14 cellular contexts compared by ENCODE assay signal in the genomic region with DNA sequence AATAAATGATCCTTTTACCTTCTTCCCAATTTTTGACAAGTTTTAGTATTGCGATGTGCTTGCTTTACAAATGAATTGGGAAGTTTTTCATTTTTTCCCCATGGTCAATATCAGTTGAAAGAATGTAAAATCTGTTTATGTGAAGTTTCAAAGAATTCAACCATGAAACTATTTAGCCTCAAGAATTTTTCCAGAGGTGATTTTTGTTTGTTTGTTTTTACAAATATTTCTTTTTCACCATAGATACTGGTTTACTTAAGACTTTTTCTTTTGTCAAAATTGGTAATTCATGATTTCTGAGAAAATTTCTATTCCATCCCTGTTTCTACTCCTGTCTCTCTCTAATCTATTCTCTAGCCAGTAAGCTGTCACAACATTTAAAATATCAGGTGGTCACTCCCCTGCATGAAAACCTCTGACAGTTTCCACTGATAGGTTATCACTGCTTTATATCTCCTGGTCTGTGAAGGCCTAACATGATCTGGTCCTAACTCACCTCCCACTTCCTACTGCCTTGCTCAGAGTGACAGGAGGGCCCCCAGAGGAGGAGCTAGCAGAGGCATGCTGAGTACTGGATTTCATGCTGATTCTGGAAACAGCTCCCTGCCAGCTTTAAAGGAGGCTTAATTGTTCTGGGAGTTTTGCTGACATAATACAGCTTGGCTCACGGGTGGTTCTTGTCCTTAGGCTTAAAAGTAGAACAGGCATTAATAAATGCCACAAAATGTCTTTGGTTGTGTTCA. TPM values are rescaled to one million over a fixed set of nuclear protein-coding genes. Genes with fewer than 3 reads are reported as not detected.
DNase-seq lines count a peak whose midpoint lies in the region; ATAC-seq, FAIRE-seq and TF ChIP-seq lines count a peak whose summit lies in the region.
"Had no signal": no experiment of that assay in that cellular context is flagged by ENCODE, and none has a peak within 500 bp of the region (broad histone marks: within the 10 kb centered on the region; RNA-seq: fewer than 3 reads in every experiment).

No MANE protein-coding gene starts in this region.

- H3K9me3 ChIP-seq in HepG2 (ENCODE audit: low read length): no peaks in the 10 kb centered on the region
- H3K9me3 ChIP-seq: adrenal gland had no signal

- H3K36me3 Mint-ChIP-seq in nephron progenitor cell (ENCODE audit: low read depth): no peaks in the 10 kb centered on the region
- H3K36me3 Mint-ChIP-seq: CD4-positive, CD25-positive, alpha-beta regulatory T cell had no signal

- no peak for TF ChIP-seq RAD21 in HepG2 (CRISPR knock-in tag; IDR thresholded peaks at IDR 0.05)

- H3K4me3 Mint-ChIP-seq in nephron progenitor cell: no peak overlapping the region
- H3K4me3 Mint-ChIP-seq: CD4-positive, CD25-positive, alpha-beta regulatory T cell had no signal

- H3K9me3 Mint-ChIP-seq in nephron progenitor cell: peaks cover 21% of the 10 kb centered on the region

- ATAC-seq in HepG2: peak; percentile 60
- ATAC-seq in HG03354 (IDR thresholded peaks at IDR 0.05; ENCODE audit: poor library complexity, severe bottlenecking, unreplicated experiment): no peak
- no peak for ATAC-seq in HG03439 (IDR thresholded peaks at IDR 0.05; ENCODE audit: unreplicated experiment)

- no peaks in the 10 kb centered on the region for H3K79me2 ChIP-seq in HepG2 (ENCODE audit: insufficient read depth, low read length)

- FAIRE-seq in bronchial epithelial cell (lab: Jason Lieb, UNC) (no peak), HepG2 (lab: Jason Lieb, UNC) (no peak)

- no peak overlapping the region for H3K4me2 ChIP-seq in HepG2 (ENCODE audit: low read depth, low read length)

- no peak overlapping the region for H3K27ac ChIP-seq in HepG2 (ENCODE audit: extremely low read length, insufficient read depth, low read length)
- H3K27ac ChIP-seq: adrenal gland had no signal

- DNase-seq in EH (ENCODE audit: low read depth) (peak; percentile 37), NB4 (ENCODE audit: low read depth) (peak; percentile 20), bronchial epithelial cell (ENCODE audit: low read depth) (peak; percentile 48), HepG2 (ENCODE audit: low spot score) (no peak), activated gamma-delta T cell (lab: John Stamatoyannopoulos, UW) (no peak), nephron progenitor cell (no peak)
- DNase-seq: adrenal gland; CD4-positive, CD25-positive, alpha-beta regulatory T cell; T-helper 2 cell had no signal

- POLR2A ChIA-PET in HepG2 (lab: Yijun Ruan, JAX): no interaction called here

- H3K27me3 ChIP-seq in bronchial epithelial cell (ENCODE audit: control insufficient read depth, insufficient read depth, low read length): no peaks in the 10 kb centered on the region
- peaks cover 0 to 28% of the 10 kb centered on the region in 2 experiments; a peak in 3 of 5 replicates for H3K27me3 ChIP-seq in HepG2 (ENCODE audit: control insufficient read depth in 1 of 2, insufficient read depth in 2 of 2, low read length in 2 of 2)
- H3K27me3 ChIP-seq: adrenal gland had no signal

- in situ Hi-C loops in HepG2 (cut with HindIII; ENCODE audit: extremely low pct_ligation_motif_present, low pct_unique_long_range_greater_than_20kb): no loop called here

- no peak overlapping the region for H3K27ac Mint-ChIP-seq in nephron progenitor cell

- H3K27me3 Mint-ChIP-seq in nephron progenitor cell (ENCODE audit: low read depth, poor library complexity): peaks cover 8% of the 10 kb centered on the region

- H4K20me1 ChIP-seq in HepG2 (ENCODE audit: insufficient read depth, low read length): no peaks in the 10 kb centered on the region

- intact Hi-C loops in HepG2 (cut with micrococcal nuclease; ENCODE audit: unreplicated experiment): loop anchor here (10.0 kb wide), 1 partner anchor 118 kb away; the partner anchor contains the start of gene DMBT1

- H3K4me1 ChIP-seq in HepG2 (ENCODE audit: insufficient read depth, low read length): peaks cover 10% of the 10 kb centered on the region
- H3K4me1 ChIP-seq: adrenal gland had no signal

- no peak overlapping the region for H3K4me3 ChIP-seq in NB4 (ENCODE audit: low read depth, low read length)
- no peak overlapping the region for H3K4me3 ChIP-seq in bronchial epithelial cell (ENCODE audit: low read depth, low read length)
- H3K4me3 ChIP-seq in HepG2 (replicated peaks in 1 of 3; ENCODE audit: insufficient read depth in 1 of 3, low read depth in 2 of 3, low read length in 3 of 3): no peak overlapping the region
- H3K4me3 ChIP-seq: adrenal gland had no signal

- BruUV-seq in HepG2 (replicated peaks; lab: Mats Ljungman, UMichigan): no TSS peak

- H2AFZ ChIP-seq in HepG2 (ENCODE audit: low read length): no peak overlapping the region

- CTCF ChIA-PET in HepG2 (lab: Yijun Ruan, JAX; ENCODE audit: low intra/inter-chr PET ratio, low total read pairs): no interaction called here

- TF ChIP-seq CTCF in NB4 (IDR thresholded peaks at IDR 0.05; ENCODE audit: low read depth, low read length) (no peak), bronchial epithelial cell (IDR thresholded peaks at IDR 0.05; ENCODE audit: insufficient read depth, low read length, severe bottlenecking) (no peak), HepG2 (CRISPR knock-in tag; IDR thresholded peaks at IDR 0.05) (no peak), nephron progenitor cell (IDR thresholded peaks at IDR 0.05) (no peak)

- H3K9ac ChIP-seq in HepG2 (ENCODE audit: insufficient read depth, low read depth, low read length): no peak overlapping the region

- TF ChIP-seq EP300 in HepG2 (IDR thresholded peaks at IDR 0.05; ENCODE audit: low read depth in 2 of 2, low read length in 2 of 2): no peak
- TF ChIP-seq EP300 in HepG2 (CRISPR knock-in tag; IDR thresholded peaks at IDR 0.05; ENCODE audit: borderline replicate concordance): no peak

- no peaks in the 10 kb centered on the region for H3K4me1 Mint-ChIP-seq in nephron progenitor cell
- H3K4me1 Mint-ChIP-seq: CD4-positive, CD25-positive, alpha-beta regulatory T cell had no signal

- TF ChIP-seq POLR2A in NB4 (IDR thresholded peaks at IDR 0.05; ENCODE audit: extremely low read depth, insufficient read length) (no peak), HepG2 (IDR thresholded peaks at IDR 0.05; ENCODE audit: insufficient read depth in 1 of 2, low read depth in 2 of 2, low read length in 2 of 2) (no peak)

- WGBS in HepG2 (ENCODE audit: low lambda C conversion rate): 18% methylated on average over 2 of the region's 2 CpGs

- H3K36me3 ChIP-seq in bronchial epithelial cell (ENCODE audit: control insufficient read depth, insufficient read depth, low read length) (no peaks in the 10 kb centered on the region), HepG2 (replicated peaks in 1 of 2; ENCODE audit: control insufficient read depth in 1 of 2, insufficient read depth in 2 of 2, low read length in 2 of 2) (no peaks in the 10 kb centered on the region)
- H3K36me3 ChIP-seq: adrenal gland had no signal

RNA-seq across cellular contexts. Expression of gene ARMS2, which starts 7.6 kb away (rescaled TPM):
- total RNA-seq in bronchial epithelial cell: not detected in 2 replicates
- total RNA-seq in HepG2 (2016; rRNA removed; fragmentation: Illumina TruSeq; extraction: Trizol): not detected in 2 replicates
- not detected in 2 replicates for total RNA-seq in HepG2 (2016; cell fraction: cytosol; rRNA removed; fragmentation: Illumina TruSeq; extraction: Trizol; ENCODE audit: low read depth)
- not detected in 2 replicates for total RNA-seq in HepG2 (2016; cell fraction: insoluble cytoplasmic fraction; rRNA removed; fragmentation: Illumina TruSeq; extraction: Trizol)
- not detected in 2 replicates for total RNA-seq in HepG2 (2016; cell fraction: membrane; rRNA removed; fragmentation: Illumina TruSeq; extraction: Trizol)
- not detected in 2 replicates for total RNA-seq in HepG2 (2016; cell fraction: nucleus; rRNA removed; fragmentation: Illumina TruSeq; extraction: Trizol)
- not detected in 2 replicates for polyA plus RNA-seq in HepG2 (2011; rRNA removed)
- not detected in 2 replicates for polyA plus RNA-seq in HepG2 (2011; cell fraction: cytosol; rRNA removed)
- polyA plus RNA-seq in HepG2 (2011; cell fraction: nucleus; rRNA removed): 0.23 TPM in 1 of 2 replicates, not detected in the other
- polyA plus RNA-seq in HepG2 (2012): not detected in 2 replicates
- polyA plus RNA-seq in HepG2 (2016; cell fraction: cytosol; fragmentation: Illumina TruSeq; extraction: Trizol; ENCODE audit: low read depth): not detected in 2 replicates
- polyA plus RNA-seq in HepG2 (2016; cell fraction: insoluble cytoplasmic fraction; fragmentation: Illumina TruSeq; extraction: Trizol; ENCODE audit: low read depth): not detected in 2 replicates
- not detected in 2 replicates for polyA plus RNA-seq in HepG2 (2016; cell fraction: membrane; fragmentation: Illumina TruSeq; extraction: Trizol; ENCODE audit: low read depth)
- not detected in 2 replicates for polyA plus RNA-seq in HepG2 (2016; cell fraction: nucleus; fragmentation: Illumina TruSeq; extraction: Trizol; ENCODE audit: insufficient read depth, low read depth)
- polyA minus RNA-seq in HepG2 (2011; rRNA and poly(A)+ RNA removed; ENCODE audit: low replicate concordance): not detected in 2 replicates
- not detected in 2 replicates for polyA minus RNA-seq in HepG2 (2011; cell fraction: cytosol; rRNA and poly(A)+ RNA removed)
- not detected in 2 replicates for polyA minus RNA-seq in HepG2 (2011; cell fraction: nucleus; rRNA and poly(A)+ RNA removed)
- total RNA-seq: activated CD8-positive, alpha-beta memory T cell treated with anti-CD3 and anti-CD28 coated beads for 36 hours; adrenal gland; CD4-positive, CD25-positive, alpha-beta regulatory T cell; lung microvascular endothelial cell; pulmonary artery endothelial cell had no signal
- polyA plus RNA-seq: CD4-positive, CD25-positive, alpha-beta regulatory T cell had no signal

RNA-seq across cellular contexts. Expression of gene HTRA1, which starts 14.5 kb away (rescaled TPM):
- 64.1 and 80.3 TPM in 2 replicates for total RNA-seq in bronchial epithelial cell
- total RNA-seq in HepG2 (2016; rRNA removed; fragmentation: Illumina TruSeq; extraction: Trizol): 0.17 and 0.40 TPM in 2 replicates
- total RNA-seq in HepG2 (2016; cell fraction: cytosol; rRNA removed; fragmentation: Illumina TruSeq; extraction: Trizol; ENCODE audit: low read depth): 0.10 TPM in 1 of 2 replicates, not detected in the other
- total RNA-seq in HepG2 (2016; cell fraction: insoluble cytoplasmic fraction; rRNA removed; fragmentation: Illumina TruSeq; extraction: Trizol): 0.15 and 0.37 TPM in 2 replicates
- 0.31 and 0.48 TPM in 2 replicates for total RNA-seq in HepG2 (2016; cell fraction: membrane; rRNA removed; fragmentation: Illumina TruSeq; extraction: Trizol)
- 0.43 TPM in 1 of 2 replicates, not detected in the other for total RNA-seq in HepG2 (2016; cell fraction: nucleus; rRNA removed; fragmentation: Illumina TruSeq; extraction: Trizol)
- 0.11 and 0.18 TPM in 2 replicates for polyA plus RNA-seq in HepG2 (2011; rRNA removed)
- 0.09 and 0.16 TPM in 2 replicates for polyA plus RNA-seq in HepG2 (2011; cell fraction: cytosol; rRNA removed)
- polyA plus RNA-seq in HepG2 (2011; cell fraction: nucleus; rRNA removed): 0.13 TPM in 1 of 2 replicates, not detected in the other
- 0.09 and 0.11 TPM in 2 replicates for polyA plus RNA-seq in HepG2 (2012)
- 0.18 TPM in 2 replicates for polyA plus RNA-seq in HepG2 (2016; cell fraction: cytosol; fragmentation: Illumina TruSeq; extraction: Trizol; ENCODE audit: low read depth)
- polyA plus RNA-seq in HepG2 (2016; cell fraction: insoluble cytoplasmic fraction; fragmentation: Illumina TruSeq; extraction: Trizol; ENCODE audit: low read depth): 0.13 TPM in 1 of 2 replicates, not detected in the other
- polyA plus RNA-seq in HepG2 (2016; cell fraction: membrane; fragmentation: Illumina TruSeq; extraction: Trizol; ENCODE audit: low read depth): 0.22 TPM in 2 replicates
- 0.29 TPM in 1 of 2 replicates, not detected in the other for polyA plus RNA-seq in HepG2 (2016; cell fraction: nucleus; fragmentation: Illumina TruSeq; extraction: Trizol; ENCODE audit: insufficient read depth, low read depth)
- 23.5 TPM in 1 of 2 replicates, not detected in the other for polyA minus RNA-seq in HepG2 (2011; rRNA and poly(A)+ RNA removed; ENCODE audit: low replicate concordance)
- polyA minus RNA-seq in HepG2 (2011; cell fraction: cytosol; rRNA and poly(A)+ RNA removed): 0.26 TPM in 1 of 2 replicates, not detected in the other
- not detected in 2 replicates for polyA minus RNA-seq in HepG2 (2011; cell fraction: nucleus; rRNA and poly(A)+ RNA removed)
- total RNA-seq: activated CD8-positive, alpha-beta memory T cell treated with anti-CD3 and anti-CD28 coated beads for 36 hours; CD4-positive, CD25-positive, alpha-beta regulatory T cell had no signal
- polyA plus RNA-seq: CD4-positive, CD25-positive, alpha-beta regulatory T cell had no signal

Comparison
In these comparisons a context has a peak if more than half of its experiments do, and no peak if none do; other contexts are left out.
1. DNase-seq: peak in EH (single experiment), NB4 (single experiment) and bronchial epithelial cell (single experiment); none in HepG2 (single experiment), activated gamma-delta T cell (single experiment) and nephron progenitor cell (single experiment).
2. RNA of gene HTRA1, which starts 14.5 kb away (total RNA-seq): 64.1 to 80.3 TPM in bronchial epithelial cell; 0.10 to 0.48 TPM in HepG2; every median in the first group is over 10 times any median in the second.